8 cellular contexts compared by ENCODE assay signal in the genomic region with DNA sequence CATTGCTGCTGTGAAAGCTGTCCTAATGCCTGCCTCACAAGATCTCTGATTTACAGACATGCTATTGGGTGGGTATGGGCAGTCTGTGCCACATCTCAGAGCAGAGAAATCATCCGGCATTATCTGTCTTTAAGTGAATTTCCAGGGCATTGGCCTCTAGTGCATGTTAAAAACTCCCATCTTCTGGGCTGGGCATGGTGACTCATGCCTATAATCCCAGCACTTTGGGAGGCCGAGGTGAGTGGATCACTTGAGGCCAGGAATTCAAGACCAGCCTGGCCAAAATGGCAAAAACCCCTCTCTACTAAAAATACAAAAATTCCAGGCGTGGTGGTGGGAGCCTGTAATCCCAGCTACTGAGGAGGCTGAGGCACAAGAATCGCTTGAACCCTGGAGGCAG. TPM values are rescaled to one million over a fixed set of nuclear protein-coding genes. Genes with fewer than 3 reads are reported as not detected.
DNase-seq lines count a peak whose midpoint lies in the region; ATAC-seq, FAIRE-seq and TF ChIP-seq lines count a peak whose summit lies in the region.
"Not testable (repeated sequence)": the region's sequence is repeated elsewhere in the genome, so short reads cannot be mapped to it uniquely, and the experiment has no call there.
"Had no signal": no experiment of that assay in that cellular context is flagged by ENCODE, and none has a peak within 500 bp of the region (broad histone marks: within the 10 kb centered on the region; RNA-seq: fewer than 3 reads in every experiment).

No MANE protein-coding gene starts in this region.

- not testable (repeated sequence) for H3K79me2 ChIP-seq in ACC112 (ENCODE audit: control insufficient read depth, insufficient read depth, low read length, unreplicated experiment)

- not testable (repeated sequence) for H2AFZ ChIP-seq in ACC112 (ENCODE audit: low read length, unreplicated experiment)

- H3K36me3 ChIP-seq in ACC112 (ENCODE audit: insufficient read depth, low read length) = peaks cover 39% of the 10 kb centered on the region
- H3K36me3 ChIP-seq in bronchial epithelial cell (ENCODE audit: control insufficient read depth, insufficient read depth, low read length) = not testable (repeated sequence)

- H3K4me1 ChIP-seq in ACC112 (ENCODE audit: control insufficient read depth, insufficient read depth, low read length, unreplicated experiment) = peaks cover 48% of the 10 kb centered on the region

- H3K27me3 ChIP-seq in ACC112 (ENCODE audit: insufficient read depth, low read length); bronchial epithelial cell (ENCODE audit: control insufficient read depth, insufficient read depth, low read length): not testable (repeated sequence)

- not testable (repeated sequence) for H3K4me3 ChIP-seq in ACC112 (ENCODE audit: low read depth, low read length); bronchial epithelial cell (ENCODE audit: low read depth, low read length)

- TF ChIP-seq POLR2A in H54 (IDR thresholded peaks at IDR 0.05; ENCODE audit: low read depth, low read length) = not testable (repeated sequence)

- DNase-seq in H54 (ENCODE audit: insufficient read length, low spot score); RCC 7860 (ENCODE audit: low spot score): not testable (repeated sequence)
- peak; percentile 31 for DNase-seq in LHCN-M2 (ENCODE audit: low read depth)
- DNase-seq in bronchial epithelial cell (ENCODE audit: low read depth) = peak; percentile 40
- peak; percentile 78 for DNase-seq in islet precursor cell

- H3K27ac ChIP-seq in ACC112 (ENCODE audit: low read depth, low read length) = peak overlapping the region; percentile 25; the same call in 1 of the 2 replicates

- ATAC-seq in SK-N-SH treated with all-trans-retinoic acid at 6 μM for 48 hours = peak; percentile 57

- TF ChIP-seq CTCF in bronchial epithelial cell (IDR thresholded peaks at IDR 0.05; ENCODE audit: insufficient read depth, low read length, severe bottlenecking) = not testable (repeated sequence)

- FAIRE-seq in H54 (lab: Jason Lieb, UNC) = peak; percentile 95
- peak; percentile 31 for FAIRE-seq in RCC 7860 (lab: Jason Lieb, UNC)
- FAIRE-seq in bronchial epithelial cell (lab: Jason Lieb, UNC) = not testable (repeated sequence)

RNA-seq across cellular contexts. Expression of gene AOX1, which starts 42.6 kb away (rescaled TPM):
- 41.5 and 43.0 TPM in 2 replicates for total RNA-seq in LHCN-M2 (2014; rRNA removed)
- polyA plus RNA-seq in LHCN-M2 (2012) = 47.3 TPM
- total RNA-seq in bronchial epithelial cell = 8.4 and 15.7 TPM in 2 replicates
- total RNA-seq: CD4-positive, alpha-beta memory T cell had no signal
- polyA plus RNA-seq: CD4-positive, alpha-beta memory T cell had no signal
